Comparison of ENCODE assay signal across 1 cellular context in the genomic region with DNA sequence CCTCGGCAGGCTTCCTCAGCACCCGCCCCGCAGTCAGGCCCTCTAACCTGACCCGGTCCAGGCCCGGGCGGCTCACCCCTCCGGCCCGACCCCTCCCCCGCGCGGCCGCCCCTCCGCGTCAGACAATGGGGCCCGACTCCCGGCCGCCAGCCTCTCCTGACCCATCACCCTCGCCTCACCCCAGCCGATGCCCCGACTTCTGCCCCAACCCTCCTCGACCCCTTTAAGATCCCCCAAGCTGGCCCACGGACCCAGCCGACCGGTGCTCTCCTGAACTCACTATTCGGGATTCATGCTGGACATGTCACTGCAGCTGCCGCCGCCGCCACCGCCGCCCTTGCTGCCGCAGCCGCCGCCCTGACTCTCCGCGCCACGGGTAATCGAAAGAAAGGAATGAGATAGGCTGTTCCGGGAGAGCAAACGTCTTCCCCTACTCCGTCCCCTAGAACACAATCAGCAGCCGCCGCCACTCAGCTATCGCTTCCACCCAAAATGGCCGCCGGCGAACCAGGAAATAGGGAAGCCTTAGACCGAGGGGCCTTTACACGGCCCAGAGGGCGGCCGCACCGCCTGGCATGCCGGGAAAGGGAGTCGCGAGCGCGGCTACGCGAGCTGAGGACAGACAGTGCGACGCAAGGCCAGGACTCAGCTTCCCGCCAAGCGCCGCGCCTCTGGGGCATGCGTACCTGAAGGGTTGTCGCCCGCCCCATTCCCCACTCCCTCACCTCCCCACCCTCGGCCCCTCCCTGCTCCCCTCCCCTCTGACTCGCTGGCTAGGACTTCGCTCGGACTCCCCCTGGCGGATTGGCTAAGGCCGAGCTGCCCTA.
TF ChIP-seq lines count a peak whose summit lies in the region.

Gene RAB1A, minus strand, starts transcription at position 494 of the 827 bp plus-strand sequence. Its CDS starts 191 bp downstream, at position 303.

TF ChIP-seq in HepG2, 621 proteins besides CTCF, POLR2A, EP300 and RAD21 (continued from another document and continues in another):
- TF ChIP-seq KLF16 (CRISPR knock-in tag; IDR thresholded peaks at IDR 0.05): peak in 1 of 2 experiments; percentile 79; a peak in 2 of 4 replicates
- no peak for TF ChIP-seq ZNF512B (CRISPR knock-in tag; IDR thresholded peaks at IDR 0.05; ENCODE audit: borderline replicate concordance)
- no peak for TF ChIP-seq ZNF260 (CRISPR knock-in tag; IDR thresholded peaks at IDR 0.05; ENCODE audit: borderline replicate concordance, low read depth)
- no peak for TF ChIP-seq CBX2 (IDR thresholded peaks at IDR 0.05; ENCODE audit: low read depth, low read length)
- 0 out of 2 replicates have a peak, but pooled peaks have one; percentile 92 for TF ChIP-seq CBX2 (CRISPR knock-in tag; IDR thresholded peaks at IDR 0.05; ENCODE audit: low read depth)
- peak; percentile 91 for TF ChIP-seq SAP130 (CRISPR knock-in tag; IDR thresholded peaks at IDR 0.05; ENCODE audit: low read depth)
- TF ChIP-seq TRIM24 (CRISPR knock-in tag; IDR thresholded peaks at IDR 0.05): no peak
- no peak for TF ChIP-seq HNF1A (IDR thresholded peaks at IDR 0.05; ENCODE audit: low read depth)
- peak; percentile 44; the same call in 1 of the 2 replicates for TF ChIP-seq HNF1A (CRISPR knock-in tag; IDR thresholded peaks at IDR 0.05; ENCODE audit: borderline replicate concordance)
- no peak for TF ChIP-seq ARNT2 (CRISPR knock-in tag; IDR thresholded peaks at IDR 0.05; ENCODE audit: low read depth)
- TF ChIP-seq MLX (CRISPR knock-in tag; IDR thresholded peaks at IDR 0.05): no peak; the same call in 1 of the 2 replicates
- TF ChIP-seq, protein P1, sequence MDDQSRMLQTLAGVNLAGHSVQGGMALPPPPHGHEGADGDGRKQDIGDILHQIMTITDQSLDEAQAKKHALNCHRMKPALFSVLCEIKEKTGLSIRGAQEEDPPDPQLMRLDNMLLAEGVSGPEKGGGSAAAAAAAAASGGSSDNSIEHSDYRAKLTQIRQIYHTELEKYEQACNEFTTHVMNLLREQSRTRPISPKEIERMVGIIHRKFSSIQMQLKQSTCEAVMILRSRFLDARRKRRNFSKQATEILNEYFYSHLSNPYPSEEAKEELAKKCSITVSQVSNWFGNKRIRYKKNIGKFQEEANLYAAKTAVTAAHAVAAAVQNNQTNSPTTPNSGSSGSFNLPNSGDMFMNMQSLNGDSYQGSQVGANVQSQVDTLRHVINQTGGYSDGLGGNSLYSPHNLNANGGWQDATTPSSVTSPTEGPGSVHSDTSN (CRISPR knock-in tag; IDR thresholded peaks at IDR 0.05; ENCODE audit: borderline replicate concordance): no peak
- TF ChIP-seq ATF7-NPFF (CRISPR knock-in tag; IDR thresholded peaks at IDR 0.05; ENCODE audit: low read depth): peak; percentile 29
- peak; percentile 57; the same call in 1 of the 2 replicates for TF ChIP-seq MEIS2 (CRISPR knock-in tag; IDR thresholded peaks at IDR 0.05)
- TF ChIP-seq, protein P2, sequence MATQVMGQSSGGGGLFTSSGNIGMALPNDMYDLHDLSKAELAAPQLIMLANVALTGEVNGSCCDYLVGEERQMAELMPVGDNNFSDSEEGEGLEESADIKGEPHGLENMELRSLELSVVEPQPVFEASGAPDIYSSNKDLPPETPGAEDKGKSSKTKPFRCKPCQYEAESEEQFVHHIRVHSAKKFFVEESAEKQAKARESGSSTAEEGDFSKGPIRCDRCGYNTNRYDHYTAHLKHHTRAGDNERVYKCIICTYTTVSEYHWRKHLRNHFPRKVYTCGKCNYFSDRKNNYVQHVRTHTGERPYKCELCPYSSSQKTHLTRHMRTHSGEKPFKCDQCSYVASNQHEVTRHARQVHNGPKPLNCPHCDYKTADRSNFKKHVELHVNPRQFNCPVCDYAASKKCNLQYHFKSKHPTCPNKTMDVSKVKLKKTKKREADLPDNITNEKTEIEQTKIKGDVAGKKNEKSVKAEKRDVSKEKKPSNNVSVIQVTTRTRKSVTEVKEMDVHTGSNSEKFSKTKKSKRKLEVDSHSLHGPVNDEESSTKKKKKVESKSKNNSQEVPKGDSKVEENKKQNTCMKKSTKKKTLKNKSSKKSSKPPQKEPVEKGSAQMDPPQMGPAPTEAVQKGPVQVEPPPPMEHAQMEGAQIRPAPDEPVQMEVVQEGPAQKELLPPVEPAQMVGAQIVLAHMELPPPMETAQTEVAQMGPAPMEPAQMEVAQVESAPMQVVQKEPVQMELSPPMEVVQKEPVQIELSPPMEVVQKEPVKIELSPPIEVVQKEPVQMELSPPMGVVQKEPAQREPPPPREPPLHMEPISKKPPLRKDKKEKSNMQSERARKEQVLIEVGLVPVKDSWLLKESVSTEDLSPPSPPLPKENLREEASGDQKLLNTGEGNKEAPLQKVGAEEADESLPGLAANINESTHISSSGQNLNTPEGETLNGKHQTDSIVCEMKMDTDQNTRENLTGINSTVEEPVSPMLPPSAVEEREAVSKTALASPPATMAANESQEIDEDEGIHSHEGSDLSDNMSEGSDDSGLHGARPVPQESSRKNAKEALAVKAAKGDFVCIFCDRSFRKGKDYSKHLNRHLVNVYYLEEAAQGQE (IDR thresholded peaks at IDR 0.05; ENCODE audit: borderline replicate concordance in 1 of 2, low read depth in 1 of 2, low read length in 2 of 2): no peak; a peak in 1 of 4 replicates
- no peak for TF ChIP-seq ZBTB2 (CRISPR knock-in tag; IDR thresholded peaks at IDR 0.05; ENCODE audit: low read depth)
- peak; percentile 86 for TF ChIP-seq HOMEZ (CRISPR knock-in tag; IDR thresholded peaks at IDR 0.05; ENCODE audit: low read depth)
- TF ChIP-seq ZNF205 (CRISPR knock-in tag; IDR thresholded peaks at IDR 0.05): no peak; the same call in 1 of the 2 replicates
- TF ChIP-seq SYNCRIP (IDR thresholded peaks at IDR 0.05; ENCODE audit: insufficient read depth, low read depth, low read length): no peak
- no peak for TF ChIP-seq CENPT (CRISPR knock-in tag; IDR thresholded peaks at IDR 0.05; ENCODE audit: low read depth)
- peak; percentile 94 for TF ChIP-seq ZNF891 (CRISPR knock-in tag; IDR thresholded peaks at IDR 0.05)
- TF ChIP-seq CHD2 (IDR thresholded peaks at IDR 0.05; ENCODE audit: low read depth, low read length): no peak
- TF ChIP-seq ZNF501 (CRISPR knock-in tag; IDR thresholded peaks at IDR 0.05): peak; percentile 90
- peak; percentile 96 for TF ChIP-seq XRCC5 (optimal IDR thresholded peaks at IDR 0.05; ENCODE audit: low read length)
- no peak for TF ChIP-seq ZFP36 (IDR thresholded peaks at IDR 0.05; ENCODE audit: borderline replicate concordance, low read depth, low read length, partially characterized antibody)
- no peak for TF ChIP-seq ZNF674 (CRISPR knock-in tag; IDR thresholded peaks at IDR 0.05; ENCODE audit: low read depth)
- no peak for TF ChIP-seq E2F2 (CRISPR knock-in tag; IDR thresholded peaks at IDR 0.05; ENCODE audit: borderline replicate concordance)
- TF ChIP-seq SMAD3 (CRISPR knock-in tag; IDR thresholded peaks at IDR 0.05): peak; percentile 86
- TF ChIP-seq ZBTB42 (CRISPR knock-in tag; IDR thresholded peaks at IDR 0.05): no peak
- peak; percentile 83; the same call in 1 of the 2 replicates for TF ChIP-seq SNAPC5 (CRISPR knock-in tag; IDR thresholded peaks at IDR 0.05; ENCODE audit: borderline replicate concordance)
